In genomic region chr17:21425736-21426135, GRCh38 we compare ENCODE assay signal across 19 cellular contexts. TPM values are rescaled to one million over a fixed set of nuclear protein-coding genes. Genes with fewer than 3 reads are reported as not detected.
DNase-seq lines count a peak whose midpoint lies in the region; ATAC-seq and TF ChIP-seq lines count a peak whose summit lies in the region.
"Had no signal": no experiment of that assay in that cellular context is flagged by ENCODE, and none has a peak within 500 bp of the region (broad histone marks: within the 10 kb centered on the region; RNA-seq: fewer than 3 reads in every experiment).

No MANE protein-coding gene starts in this region.

- POLR2A ChIA-PET in HCT116 (lab: Charles Lee) = no interaction called here

- H3K36me3 Mint-ChIP-seq in endodermal cell (ENCODE audit: low read depth) = no peaks in the 10 kb centered on the region
- H3K36me3 Mint-ChIP-seq: CD14-positive monocyte had no signal

- H3K4me3 Mint-ChIP-seq in endodermal cell = no peak overlapping the region
- H3K4me3 Mint-ChIP-seq: CD14-positive monocyte, IgD-negative memory B cell had no signal

- H3K27ac ChIP-seq in BLaER1 = no peak overlapping the region
- H3K27ac ChIP-seq in HCT116 (ENCODE audit: low read depth, low read length) = no peak overlapping the region
- no peak overlapping the region for H3K27ac ChIP-seq in endodermal cell (ENCODE audit: low read depth, low read length)
- H3K27ac ChIP-seq: Peyer's patch had no signal

- RAD21 ChIA-PET in HCT116 (lab: Charles Lee; ENCODE audit: low non-redundant PET in 1 of 2, low total read pairs in 2 of 2, uncharacterized antibody in 2 of 2, unreplicated experiment in 2 of 2) = no interaction called here

- no TSS peak for BruUV-seq in HCT116 (replicated peaks; lab: Mats Ljungman, UMichigan)

- H3K4me1 ChIP-seq in BLaER1 = peaks cover 28% of the 10 kb centered on the region
- H3K4me1 ChIP-seq in HCT116 (ENCODE audit: control insufficient read depth in 1 of 2, insufficient read depth in 2 of 2, low read length in 2 of 2) = no peaks in the 10 kb centered on the region
- no peaks in the 10 kb centered on the region for H3K4me1 ChIP-seq in endodermal cell (ENCODE audit: control insufficient read depth, insufficient read depth, low read length)
- H3K4me1 ChIP-seq: Peyer's patch had no signal

- H2AFZ ChIP-seq in HCT116 (ENCODE audit: low read depth, low read length, poor library complexity, severe bottlenecking) = no peak overlapping the region

- no peaks in the 10 kb centered on the region for H3K79me2 ChIP-seq in HCT116 (ENCODE audit: insufficient read depth, low read length)

- H3K9me3 ChIP-seq in BLaER1 (no peaks in the 10 kb centered on the region), HCT116 (ENCODE audit: control insufficient read depth in 1 of 2, insufficient read depth in 1 of 2, low read depth in 1 of 2, low read length in 2 of 2) (no peaks in the 10 kb centered on the region), endodermal cell (ENCODE audit: control insufficient read depth, low read length) (no peaks in the 10 kb centered on the region)
- H3K9me3 ChIP-seq: Peyer's patch had no signal

- H3K36me3 ChIP-seq in BLaER1 (no peaks in the 10 kb centered on the region), HCT116 (ENCODE audit: control insufficient read depth in 1 of 2, insufficient read depth in 2 of 2, low read length in 2 of 2) (no peaks in the 10 kb centered on the region), endodermal cell (ENCODE audit: control insufficient read depth, insufficient read depth, low read length) (no peaks in the 10 kb centered on the region)
- H3K36me3 ChIP-seq: Peyer's patch had no signal

- TF ChIP-seq POLR2A in HCT116 (IDR thresholded peaks at IDR 0.05; ENCODE audit: borderline replicate concordance, extremely low read depth, insufficient read depth, insufficient read length) = no peak

- intact Hi-C loops in HCT116 (cut with micrococcal nuclease) = no loop called here

- H3K27ac Mint-ChIP-seq in endodermal cell = no peak overlapping the region
- H3K27ac Mint-ChIP-seq: CD14-positive monocyte had no signal

- CTCF ChIA-PET in HCT116 (lab: Charles Lee) = no interaction called here

- H3K4me1 Mint-ChIP-seq in endodermal cell = peaks cover 2% of the 10 kb centered on the region
- H3K4me1 Mint-ChIP-seq: CD14-positive monocyte, IgD-negative memory B cell had no signal

- no peak for TF ChIP-seq CTCF in HCT116 (IDR thresholded peaks at IDR 0.05 in 2 of 3, conservative IDR thresholded peaks at IDR 0.05 in 1 of 3; ENCODE audit: borderline replicate concordance in 1 of 3, insufficient read depth in 1 of 3, low read depth in 2 of 3, low read length in 2 of 3)
- no peak for TF ChIP-seq CTCF in endodermal cell (conservative IDR thresholded peaks at IDR 0.05)

- peak overlapping the region; percentile 53 for H3K4me2 ChIP-seq in BLaER1
- H3K4me2 ChIP-seq in HCT116 (ENCODE audit: low read length) = no peak overlapping the region

- H4K20me1 ChIP-seq in BLaER1 = peaks cover 12% of the 10 kb centered on the region
- H4K20me1 ChIP-seq in HCT116 (ENCODE audit: insufficient read depth) = no peaks in the 10 kb centered on the region

- H3K9me3 Mint-ChIP-seq in endodermal cell = peaks cover 10% of the 10 kb centered on the region
- H3K9me3 Mint-ChIP-seq: IgD-negative memory B cell had no signal

- H3K4me3 ChIP-seq in BLaER1 (no peak overlapping the region), HCT116 (replicated peaks in 1 of 2; ENCODE audit: low read depth in 1 of 2, low read length in 2 of 2) (no peak overlapping the region), endodermal cell (ENCODE audit: low read length) (no peak overlapping the region)
- H3K4me3 ChIP-seq: Peyer's patch had no signal

- 79 to 81% methylated on average over 3 to 4 of the region's 4 CpGs for WGBS in endodermal cell (ENCODE audit: insufficient coverage in 1 of 2, insufficient read length in 1 of 2), 2 experiments

- H3K27me3 ChIP-seq in BLaER1 = no peaks in the 10 kb centered on the region
- H3K27me3 ChIP-seq in HCT116 (ENCODE audit: insufficient read depth, low read length) = no peaks in the 10 kb centered on the region
- H3K27me3 ChIP-seq in endodermal cell (ENCODE audit: control insufficient read depth, insufficient read depth, low read length, poor library complexity, severe bottlenecking) = no peaks in the 10 kb centered on the region
- H3K27me3 ChIP-seq: Peyer's patch had no signal

- no peak for DNase-seq in HCT116 (ENCODE audit: low read depth, low spot score)
- peak; percentile 22 for DNase-seq in endodermal cell
- peak; percentile 45 for DNase-seq in mesenteric fat pad (ENCODE audit: low spot score)
- DNase-seq in stimulated activated naive CD8-positive, alpha-beta T cell treated with anti-CD3 and anti-CD28 coated beads, Interleukin-15, Interleukin-2, amounts not matched to agents 100 U/mL and 50 U/mL, for 24 hours = no peak
- no peak for DNase-seq in mucosa of gallbladder (ENCODE audit: low spot score)
- DNase-seq: DMS79, Kasumi-1, NCI-H1092 treated with DMSO at 0.1 percent for 48 hours, NCI-H146, NCI-H2029 treated with DMSO at 0.1 percent for 48 hours, NCI-H2171, NCI-H446, NCI-H69, Peyer's patch had no signal

- H3K9ac ChIP-seq in BLaER1 = no peak overlapping the region
- no peak overlapping the region for H3K9ac ChIP-seq in HCT116 (ENCODE audit: low read length)
- no peak overlapping the region for H3K9ac ChIP-seq in endodermal cell (ENCODE audit: extremely low read depth, low read length, poor library complexity, severe bottlenecking)

- no peaks in the 10 kb centered on the region for H3K9me2 ChIP-seq in HCT116 (ENCODE audit: insufficient read depth)

- no peak for TF ChIP-seq RAD21 in HCT116 (IDR thresholded peaks at IDR 0.05; ENCODE audit: low read depth)

- peak; percentile 43; the same call in 1 of the 2 replicates for ATAC-seq in HCT116
- no peak for ATAC-seq in HG03457 (IDR thresholded peaks at IDR 0.05; ENCODE audit: unreplicated experiment)
- no peak for ATAC-seq in stimulated activated naive CD8-positive, alpha-beta T cell treated with anti-CD3 and anti-CD28 coated beads, Interleukin-15, Interleukin-2, amounts not matched to agents 100 U/mL and 50 U/mL, for 24 hours
- ATAC-seq: Right ventricle myocardium inferior had no signal

- H3K27me3 Mint-ChIP-seq in endodermal cell (ENCODE audit: insufficient read depth) = peaks cover 2% of the 10 kb centered on the region

TF ChIP-seq in HCT116, 20 proteins besides CTCF, POLR2A, EP300 and RAD21 (continues in another document):
- TF ChIP-seq POLR2AphosphoS5 (IDR thresholded peaks at IDR 0.05; ENCODE audit: low read depth, low read length) = no peak
- TF ChIP-seq EGR1 (IDR thresholded peaks at IDR 0.05; ENCODE audit: low read depth) = no peak
- TF ChIP-seq ELF1 (IDR thresholded peaks at IDR 0.05; ENCODE audit: borderline replicate concordance, low read depth) = no peak
- TF ChIP-seq ZBTB33 (IDR thresholded peaks at IDR 0.05; ENCODE audit: extremely low read depth, insufficient replicate concordance, low read length) = no peak
- TF ChIP-seq ZFX (IDR thresholded peaks at IDR 0.05) = no peak
- no peak for TF ChIP-seq SIN3A (IDR thresholded peaks at IDR 0.05; ENCODE audit: low read depth)
- TF ChIP-seq SP1 (IDR thresholded peaks at IDR 0.05; ENCODE audit: low read depth) = no peak
- TF ChIP-seq REST (IDR thresholded peaks at IDR 0.05; ENCODE audit: low read depth) = no peak
- no peak for TF ChIP-seq CEBPB (IDR thresholded peaks at IDR 0.05; ENCODE audit: low read depth)
- no peak for TF ChIP-seq EZH2phosphoT487 (IDR thresholded peaks at IDR 0.05; ENCODE audit: borderline replicate concordance)
- no peak for TF ChIP-seq FOSL1 (IDR thresholded peaks at IDR 0.05; ENCODE audit: low read depth)
- TF ChIP-seq EZH2 (IDR thresholded peaks at IDR 0.05) = no peak

RNA-seq across cellular contexts. Expression of gene KCNJ12, which starts 49.6 kb away (rescaled TPM):
- total RNA-seq in HCT116 (2021; ENCODE audit: unreplicated experiment) (5.8 TPM), endodermal cell (1 to 10 TPM; 2.3 to 2.6 TPM), mesenteric fat pad (2.5 TPM), mucosa of gallbladder (2.4 TPM)
- polyA plus RNA-seq in HCT116 (2012) = 4.2 and 5.1 TPM in 2 replicates
- polyA plus RNA-seq in endodermal cell (2013, experiment 1 of 2) = 1.9 TPM
- polyA plus RNA-seq in endodermal cell (2013, experiment 2 of 2) = 1.7 TPM
- polyA plus RNA-seq: CD14-positive monocyte, IgD-negative memory B cell had no signal

Comparison
In these comparisons a context has a peak if more than half of its experiments do, and no peak if none do; other contexts are left out.
1. DNase-seq: peak in endodermal cell (single experiment) and mesenteric fat pad (single experiment); none in HCT116 (single experiment), stimulated activated naive CD8-positive, alpha-beta T cell treated with anti-CD3 and anti-CD28 coated beads, Interleukin-15, Interleukin-2, amounts not matched to agents 100 U/mL and 50 U/mL, for 24 hours (single experiment) and mucosa of gallbladder (single experiment).